In the genomic region with DNA sequence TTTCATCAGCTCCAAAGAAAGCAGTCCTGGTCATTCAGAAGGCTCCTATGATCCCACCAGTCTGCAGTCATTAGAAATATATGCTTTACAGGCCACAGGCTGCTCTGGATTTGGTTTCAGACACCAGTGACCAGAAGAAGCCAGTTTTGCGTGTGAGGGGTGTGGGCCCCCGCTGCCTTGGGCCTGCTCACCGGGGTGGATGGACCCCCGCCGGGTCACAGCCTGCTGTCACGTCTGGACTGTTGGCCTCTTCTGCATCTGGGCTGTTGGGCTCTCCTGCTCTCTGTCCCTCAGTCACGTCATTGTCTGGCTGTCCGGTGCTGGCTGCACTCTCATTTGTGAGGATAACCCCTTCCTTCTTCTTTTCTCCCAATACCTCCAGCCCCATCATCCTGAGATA, we compare ENCODE assay signal across 25 cellular contexts.
"Had no signal": no experiment of that assay in that cellular context is flagged by ENCODE, and none has a peak within 500 bp of the region (broad histone marks: within the 10 kb centered on the region; RNA-seq: fewer than 3 reads in every experiment).

No MANE protein-coding gene starts in this region.

- H3K27ac ChIP-seq: colonic mucosa, foreskin keratinocyte, ovary, thyroid gland had no signal

- ATAC-seq: foreskin keratinocyte; gastroesophageal sphincter; heart right ventricle; naive thymus-derived CD4-positive, alpha-beta T cell; sciatic nerve had no signal

- H3K4me1 ChIP-seq: colonic mucosa, foreskin keratinocyte, stomach, thyroid gland had no signal

- H3K4me2 ChIP-seq: smooth muscle cell had no signal

- H3K4me3 ChIP-seq: colonic mucosa, esophagus muscularis mucosa, gastroesophageal sphincter, heart right ventricle, ovary, smooth muscle cell, stomach, thyroid gland had no signal

- H3K4me3 Mint-ChIP-seq: dendritic cell treated with granulocyte-macrophage colony-stimulating factor and Interleukin-4, amounts not matched to agents 40 ng/mL and 50 ng/mL, for 4 days; mesothelial cell of epicardium; naive thymus-derived CD4-positive, alpha-beta T cell; nephron progenitor cell; type B pancreatic cell had no signal

- H3K27me3 ChIP-seq: colonic mucosa, esophagus muscularis mucosa, foreskin keratinocyte, gastroesophageal sphincter, heart right ventricle, ovary, stomach, thyroid gland had no signal

- H3K4me1 Mint-ChIP-seq: mesothelial cell of epicardium had no signal

- H3K9me3 Mint-ChIP-seq: dendritic cell treated with granulocyte-macrophage colony-stimulating factor and Interleukin-4, amounts not matched to agents 40 ng/mL and 50 ng/mL, for 4 days; mesothelial cell of epicardium; naive thymus-derived CD4-positive, alpha-beta T cell; type B pancreatic cell had no signal

- H3K27ac Mint-ChIP-seq: dendritic cell treated with granulocyte-macrophage colony-stimulating factor and Interleukin-4, amounts not matched to agents 40 ng/mL and 50 ng/mL, for 4 days; mesothelial cell of epicardium; naive thymus-derived CD4-positive, alpha-beta T cell had no signal

- H3K36me3 ChIP-seq: ovary had no signal

- H3K9me3 ChIP-seq: colonic mucosa, esophagus muscularis mucosa, gastroesophageal sphincter, heart right ventricle, ovary, stomach, thyroid gland had no signal

- H3K27me3 Mint-ChIP-seq: dendritic cell treated with granulocyte-macrophage colony-stimulating factor and Interleukin-4, amounts not matched to agents 40 ng/mL and 50 ng/mL, for 4 days; naive thymus-derived CD4-positive, alpha-beta T cell; type B pancreatic cell had no signal

- DNase-seq: colonic mucosa; effector CD8-positive, alpha-beta T cell; foreskin keratinocyte; heart right ventricle; hippocampal formation; mesenchymal stem cell; naive thymus-derived CD4-positive, alpha-beta T cell; nephron progenitor cell; occipital lobe; ovary; retina; stimulated activated CD4-positive, alpha-beta T cell treated with anti-CD3 and anti-CD28 coated beads, Interleukin-12 subunit alpha, Interleukin-12 subunit beta, amount 100 ng/mL, for 4 hours; stimulated activated CD4-positive, alpha-beta T cell treated with anti-CD3 and anti-CD28 coated beads, Interleukin-1b, Interleukin-23, amount 100 ng/mL, for 48 hours; stimulated activated CD4-positive, alpha-beta T cell treated with anti-CD3 and anti-CD28 coated beads, Interleukin-4, amount 100 ng/mL, for 1 hour; stimulated activated CD8-positive, alpha-beta memory T cell treated with anti-CD3 and anti-CD28 coated beads, Interleukin-4, amount 100 ng/mL, for 48 hours; stimulated activated naive CD4-positive, alpha-beta T cell treated with Interleukin-2 at 50 U/mL for 16 hours; stomach; thyroid gland had no signal
